ENCODE assay signal across 7 cellular contexts in genomic region chr19:45451850-45452387, GRCh38. TPM values are rescaled to one million over a fixed set of nuclear protein-coding genes. Genes with fewer than 3 reads are reported as not detected.
DNase-seq lines count a peak whose midpoint lies in the region; ATAC-seq and TF ChIP-seq lines count a peak whose summit lies in the region.
"Had no signal": no experiment of that assay in that cellular context is flagged by ENCODE, and none has a peak within 500 bp of the region (broad histone marks: within the 10 kb centered on the region; RNA-seq: fewer than 3 reads in every experiment).

No MANE protein-coding gene starts in this region.

- TF ChIP-seq POLR2A in transverse colon (IDR thresholded peaks at IDR 0.05): no peak

- H3K27ac ChIP-seq in fibroblast of lung (ENCODE audit: insufficient read depth, low read length) (peak overlapping the region; percentile 98), transverse colon (peak overlapping the region; percentile 80 to 91 (median 88))

- CTCF ChIA-PET in activated naive CD4-positive, alpha-beta T cell treated with anti-CD3 and anti-CD28 coated beads, Interleukin-2, amount 10 ng/mL, durations not matched to agents 7 days and 5 days (lab: Charles Lee): interaction anchor here (1.0 to 2.0 kb wide), 4 partner anchors 9 to 26 kb away, joined by 3 to 6 read pairs (median 6); no protein-coding TSS in a partner anchor

- H3K27ac Mint-ChIP-seq in activated naive CD4-positive, alpha-beta T cell treated with anti-CD3 and anti-CD28 coated beads, Interleukin-2, amount 10 ng/mL, durations not matched to agents 7 days and 5 days: peak overlapping the region; percentile 78

- H3K27me3 Mint-ChIP-seq in activated naive CD4-positive, alpha-beta T cell treated with anti-CD3 and anti-CD28 coated beads, Interleukin-2, amount 10 ng/mL, durations not matched to agents 7 days and 5 days: peaks cover 23% of the 10 kb centered on the region

- no peak for TF ChIP-seq EP300 in transverse colon (IDR thresholded peaks at IDR 0.05; ENCODE audit: low read depth)

- peaks cover 52% of the 10 kb centered on the region for H3K4me1 Mint-ChIP-seq in activated naive CD4-positive, alpha-beta T cell treated with anti-CD3 and anti-CD28 coated beads, Interleukin-2, amount 10 ng/mL, durations not matched to agents 7 days and 5 days

- H3K9ac ChIP-seq in fibroblast of lung (ENCODE audit: insufficient read depth, low read length): no peak overlapping the region

- no peak for ATAC-seq in GM21423 (IDR thresholded peaks at IDR 0.05; ENCODE audit: unreplicated experiment)

- intact Hi-C loops in transverse colon (cut with DNase I; ENCODE audit: low total_unique reads): no loop called here

- H3K4me3 Mint-ChIP-seq in activated naive CD4-positive, alpha-beta T cell treated with anti-CD3 and anti-CD28 coated beads, Interleukin-2, amount 10 ng/mL, durations not matched to agents 7 days and 5 days: peak overlapping the region; percentile 87

- no peaks in the 10 kb centered on the region for H3K9me3 Mint-ChIP-seq in activated naive CD4-positive, alpha-beta T cell treated with anti-CD3 and anti-CD28 coated beads, Interleukin-2, amount 10 ng/mL, durations not matched to agents 7 days and 5 days

- H3K36me3 ChIP-seq in fibroblast of lung (ENCODE audit: control insufficient read depth, insufficient read depth, low read length) (no peaks in the 10 kb centered on the region), transverse colon (no peaks in the 10 kb centered on the region)

- in situ Hi-C loops in transverse colon (cut with MboI; ENCODE audit: low pct_ligation_motif_present in 1 of 4, low pct_unique_long_range_greater_than_20kb in 1 of 4, low sequenced_read_pairs in 3 of 4): no loop called here

- H3K27me3 ChIP-seq in fibroblast of lung (ENCODE audit: control insufficient read depth, insufficient read depth, low read length) (no peaks in the 10 kb centered on the region), transverse colon (no peaks in the 10 kb centered on the region)

- H3K9me3 ChIP-seq in fibroblast of lung (ENCODE audit: control insufficient read depth, insufficient read depth, low read depth, low read length): no peaks in the 10 kb centered on the region
- no peaks in the 10 kb centered on the region for H3K9me3 ChIP-seq in transverse colon

- H3K79me2 ChIP-seq in fibroblast of lung (ENCODE audit: control insufficient read depth, insufficient read depth, low read length): no peaks in the 10 kb centered on the region

- no peak overlapping the region for H2AFZ ChIP-seq in fibroblast of lung (ENCODE audit: low read length)

- H4K20me1 ChIP-seq in fibroblast of lung (ENCODE audit: control insufficient read depth, extremely low read depth, insufficient read depth, low read length): no peaks in the 10 kb centered on the region

- H3K4me3 ChIP-seq in fibroblast of lung (replicated peaks in 1 of 4; ENCODE audit: control extremely low read depth in 1 of 4, insufficient read depth in 1 of 4, low read depth in 3 of 4, low read length in 4 of 4) (no peak overlapping the region), transverse colon (no peak overlapping the region)

- 68 to 79% methylated on average over 3 to 12 of the region's 12 CpGs for WGBS in transverse colon (ENCODE audit: low coverage in 1 of 2), 2 donors

- H3K4me2 ChIP-seq in fibroblast of lung (ENCODE audit: extremely low read depth, insufficient read depth, low read length): peak overlapping the region; percentile 100

- H3K36me3 Mint-ChIP-seq in activated naive CD4-positive, alpha-beta T cell treated with anti-CD3 and anti-CD28 coated beads, Interleukin-2, amount 10 ng/mL, durations not matched to agents 7 days and 5 days: peaks cover 1% of the 10 kb centered on the region

- DNase-seq in activated naive CD4-positive, alpha-beta T cell treated with anti-CD3 and anti-CD28 coated beads, Interleukin-2, amount 10 ng/mL, durations not matched to agents 7 days and 5 days: no peak
- DNase-seq in activated naive CD4-positive, alpha-beta T cell treated with Interleukin-2 at 50 U/mL for 16 hours: no peak
- DNase-seq in fibroblast of lung (ENCODE audit: low read depth in 2 of 2) (no peak), transverse colon (no peak), activated gamma-delta T cell (lab: John Stamatoyannopoulos, UW) (no peak)
- DNase-seq: NCI-H2171 had no signal

- TF ChIP-seq CTCF in fibroblast of lung (conservative IDR thresholded peaks at IDR 0.05 in 1 of 2, IDR thresholded peaks at IDR 0.05 in 1 of 2; ENCODE audit: low read depth in 1 of 2, low read length in 2 of 2) (no peak), transverse colon (IDR thresholded peaks at IDR 0.05) (no peak)

- H3K4me1 ChIP-seq in fibroblast of lung (ENCODE audit: control insufficient read depth, extremely low read depth, insufficient read depth, low read length) (peaks cover 14% of the 10 kb centered on the region), transverse colon (peaks cover 30 to 60% (median 44%) of the 10 kb centered on the region in 4 donors)

RNA-seq across cellular contexts. Expression of gene FOSB, which starts 15.9 kb away (rescaled TPM):
- total RNA-seq in fibroblast of lung (9.5 and 24.9 TPM in 2 replicates), transverse colon (10 to 100 TPM; 14.5 to 64.7 (median 25.6) TPM)
- 2.8 and 48.6 TPM in 2 replicates for polyA plus RNA-seq in fibroblast of lung
- polyA plus RNA-seq in fibroblast of lung (2012): 4.6 and 43.1 TPM in 2 replicates
- polyA minus RNA-seq in fibroblast of lung (ENCODE audit: low replicate concordance): 20.3 and 218 TPM in 2 replicates

RNA-seq across cellular contexts. Expression of gene ERCC1, which starts 28.2 kb away (rescaled TPM):
- 81.1 and 81.4 TPM in 2 replicates for total RNA-seq in fibroblast of lung
- polyA plus RNA-seq in fibroblast of lung: 49.3 and 69.6 TPM in 2 replicates
- 104 and 125 TPM in 2 replicates for polyA plus RNA-seq in fibroblast of lung (2012)
- polyA minus RNA-seq in fibroblast of lung (ENCODE audit: low replicate concordance): 181 and 256 TPM in 2 replicates
- 10 to 100 TPM; 38.8 to 42.6 (median 40.0) TPM for total RNA-seq in transverse colon

RNA-seq across cellular contexts. Expression of gene RTN2, which starts 44.9 kb away (rescaled TPM):
- 5.1 and 7.9 TPM in 2 replicates for total RNA-seq in fibroblast of lung
- polyA plus RNA-seq in fibroblast of lung: 8.9 and 11.7 TPM in 2 replicates
- 19.8 and 23.8 TPM in 2 replicates for polyA plus RNA-seq in fibroblast of lung (2012)
- polyA minus RNA-seq in fibroblast of lung (ENCODE audit: low replicate concordance): 15.0 and 45.2 TPM in 2 replicates
- 10 to 100 TPM in 1 of 4 donors, 1 to 10 TPM in 1, not detected in 2; 5.7 to 13.5 TPM for total RNA-seq in transverse colon

RNA-seq across cellular contexts. Expression of gene POLR1G, which starts 45.5 kb away (rescaled TPM):
- 3.6 and 5.4 TPM in 2 replicates for total RNA-seq in fibroblast of lung
- 4.7 and 5.3 TPM in 2 replicates for polyA plus RNA-seq in fibroblast of lung
- 3.5 and 4.3 TPM in 2 replicates for polyA plus RNA-seq in fibroblast of lung (2012)
- polyA minus RNA-seq in fibroblast of lung (ENCODE audit: low replicate concordance): 5.8 and 7.2 TPM in 2 replicates
- total RNA-seq in transverse colon: 1 to 10 TPM in 3 of 4 donors, under 1 TPM in 1; 1.00 to 3.5 (median 1.2) TPM

RNA-seq across cellular contexts. Expression of gene PPM1N, which starts 46.3 kb away (rescaled TPM):
- total RNA-seq in fibroblast of lung (1.8 and 2.8 TPM in 2 replicates), transverse colon (1 to 10 TPM in 2 of 4 donors, under 1 TPM in 1, not detected in 1; 1.00 to 4.3 (median 1.4) TPM)
- 2.3 and 2.6 TPM in 2 replicates for polyA plus RNA-seq in fibroblast of lung
- polyA plus RNA-seq in fibroblast of lung (2012): 3.1 and 3.2 TPM in 2 replicates
- polyA minus RNA-seq in fibroblast of lung (ENCODE audit: low replicate concordance): not detected in 2 replicates
